In genomic region chr1:209565759-209566678, GRCh38 we compare ENCODE assay signal across 9 cellular contexts. TPM values are rescaled to one million over a fixed set of nuclear protein-coding genes. Genes with fewer than 3 reads are reported as not detected.
DNase-seq lines count a peak whose midpoint lies in the region; ATAC-seq, FAIRE-seq and TF ChIP-seq lines count a peak whose summit lies in the region.
"Had no signal": no experiment of that assay in that cellular context is flagged by ENCODE, and none has a peak within 500 bp of the region (broad histone marks: within the 10 kb centered on the region; RNA-seq: fewer than 3 reads in every experiment).

No MANE protein-coding gene starts in this region.

- no peak overlapping the region for H3K4me3 ChIP-seq in CD4-positive, CD25-positive, alpha-beta regulatory T cell (ENCODE audit: low read depth, low read length)
- H3K4me3 ChIP-seq in H1 (ENCODE audit: extremely low read depth in 1 of 4, insufficient read depth in 2 of 4, low read depth in 3 of 4, low read length in 4 of 4) = no peak overlapping the region

- CTCF ChIA-PET in activated CD4-positive, alpha-beta memory T cell treated with anti-CD3 and anti-CD28 coated beads for 36 hours (lab: Charles Lee) = interaction anchor here (0.6 to 6.8 kb wide), 52 partner anchors 9 to 1321 kb away, joined by 3 to 70 read pairs (median 4); partner anchors contain the start of genes CAMK1G, G0S2, HSD11B1 and TRAF3IP3
- CTCF ChIA-PET in H1 (lab: Charles Lee; ENCODE audit: partially characterized antibody) = interaction anchor here (0.5 to 8.0 kb wide), 67 partner anchors 9 to 1679 kb away, joined by 3 to 89 read pairs (median 4); partner anchors contain the start of gene CAMK1G

- H3K56ac ChIP-seq in H1 (replicated peaks; ENCODE audit: insufficient read length, low read depth, low read length) = no peak overlapping the region

- H3K14ac ChIP-seq in H1 (ENCODE audit: insufficient read length) = no peak overlapping the region

- no peak overlapping the region for H2BK5ac ChIP-seq in H1 (ENCODE audit: low read depth, low read length)

- no peak overlapping the region for H2BK15ac ChIP-seq in H1 (ENCODE audit: low read length)

- TF ChIP-seq EP300 in H1 (IDR thresholded peaks at IDR 0.05; ENCODE audit: borderline replicate concordance in 1 of 2, low read depth in 2 of 2, low read length in 2 of 2) = no peak

- no peaks in the 10 kb centered on the region for H3K36me3 Mint-ChIP-seq in CD4-positive, CD25-positive, alpha-beta regulatory T cell
- no peaks in the 10 kb centered on the region for H3K36me3 Mint-ChIP-seq in activated CD4-positive, alpha-beta memory T cell treated with anti-CD3 and anti-CD28 coated beads for 36 hours
- H3K36me3 Mint-ChIP-seq in mesothelial cell of epicardium = no peaks in the 10 kb centered on the region

- POLR2A ChIA-PET in activated CD4-positive, alpha-beta memory T cell treated with anti-CD3 and anti-CD28 coated beads for 36 hours (lab: Charles Lee) = no interaction called here
- POLR2A ChIA-PET in H1 (lab: Charles Lee; ENCODE audit: partially characterized antibody) = interaction anchor here (1.0 kb wide), 1 partner anchor 18 kb away, joined by 3 read pairs; the partner anchor contains the start of gene CAMK1G

- DNase-seq in CD4-positive, CD25-positive, alpha-beta regulatory T cell = peak; percentile 42 to 77 (median 59)
- peak; percentile 82 for DNase-seq in NCI-H748 (lab: John Stamatoyannopoulos, UW; ENCODE audit: unreplicated experiment)
- DNase-seq in activated CD4-positive, alpha-beta memory T cell treated with anti-CD3 and anti-CD28 coated beads for 36 hours = peak; percentile 82
- DNase-seq in H1 (ENCODE audit: low read depth in 1 of 2, low spot score in 2 of 2) = peak; percentile 75 to 92
- DNase-seq in mesothelial cell of epicardium (ENCODE audit: low spot score in 2 of 2, unreplicated experiment in 2 of 2) = peak; percentile 66 to 86
- peak; percentile 51 to 69 for DNase-seq in stimulated activated CD8-positive, alpha-beta memory T cell treated with anti-CD3 and anti-CD28 coated beads, Interleukin-2, amount 100 ng/mL, for 48 hours (ENCODE audit: low read depth in 2 of 2)

- no peak overlapping the region for H4K8ac ChIP-seq in H1 (ENCODE audit: extremely low read depth, insufficient read depth, low read length)

- peak; percentile 66 to 68 for ATAC-seq in CD4-positive, CD25-positive, alpha-beta regulatory T cell (ENCODE audit: low read depth in 2 of 2)
- ATAC-seq in GM19397 (IDR thresholded peaks at IDR 0.05; ENCODE audit: unreplicated experiment) = peak; percentile 84
- ATAC-seq in HG03460 (IDR thresholded peaks at IDR 0.05; ENCODE audit: unreplicated experiment) = peak; percentile 83

- no peaks in the 10 kb centered on the region for H4K20me1 ChIP-seq in H1 (replicated peaks in 1 of 2; ENCODE audit: control insufficient read depth in 1 of 2, insufficient read depth in 2 of 2, low read length in 2 of 2)

- intact Hi-C loops in activated CD4-positive, alpha-beta memory T cell treated with anti-CD3 and anti-CD28 coated beads for 36 hours (cut with micrococcal nuclease) = loop anchor here (1.0 to 10.0 kb wide), 4 partner anchors 211 to 914 kb away; partner anchors contain the start of gene UTP25

- H3K27me3 ChIP-seq in CD4-positive, CD25-positive, alpha-beta regulatory T cell (ENCODE audit: control insufficient read depth, insufficient read depth, low read length) = peaks cover 10% of the 10 kb centered on the region
- no peaks in the 10 kb centered on the region; a peak in 1 of 7 replicates for H3K27me3 ChIP-seq in H1 (replicated peaks in 1 of 4; ENCODE audit: control insufficient read depth in 3 of 4, extremely low read depth in 1 of 4, insufficient read depth in 3 of 4, low read length in 3 of 4)

- H3K79me2 ChIP-seq in H1 (ENCODE audit: control insufficient read depth in 1 of 2, insufficient read depth in 2 of 2, low read length in 2 of 2) = no peaks in the 10 kb centered on the region

- no peak overlapping the region for H3K4me3 Mint-ChIP-seq in CD4-positive, CD25-positive, alpha-beta regulatory T cell
- H3K4me3 Mint-ChIP-seq in activated CD4-positive, alpha-beta memory T cell treated with anti-CD3 and anti-CD28 coated beads for 36 hours = no peak overlapping the region
- H3K4me3 Mint-ChIP-seq in mesothelial cell of epicardium = no peak overlapping the region

- no peak overlapping the region for H3K27ac ChIP-seq in CD4-positive, CD25-positive, alpha-beta regulatory T cell (ENCODE audit: insufficient read depth, low read length, poor library complexity, severe bottlenecking)
- H3K27ac ChIP-seq in H1 (ENCODE audit: low read depth, low read length) = no peak overlapping the region

- H3K27me3 Mint-ChIP-seq in CD4-positive, CD25-positive, alpha-beta regulatory T cell = peaks cover 43% of the 10 kb centered on the region
- H3K27me3 Mint-ChIP-seq in activated CD4-positive, alpha-beta memory T cell treated with anti-CD3 and anti-CD28 coated beads for 36 hours = peaks cover 25% of the 10 kb centered on the region
- peaks cover 16% of the 10 kb centered on the region for H3K27me3 Mint-ChIP-seq in mesothelial cell of epicardium (ENCODE audit: low read depth)

- no peak overlapping the region for H2BK120ac ChIP-seq in H1 (replicated peaks; ENCODE audit: low read depth, low read length)

- no peak overlapping the region for H3K27ac Mint-ChIP-seq in CD4-positive, CD25-positive, alpha-beta regulatory T cell
- no peak overlapping the region for H3K27ac Mint-ChIP-seq in activated CD4-positive, alpha-beta memory T cell treated with anti-CD3 and anti-CD28 coated beads for 36 hours
- no peak overlapping the region for H3K27ac Mint-ChIP-seq in mesothelial cell of epicardium

- peak; percentile 95 for FAIRE-seq in H1 (lab: Jason Lieb, UNC)

- TF ChIP-seq CTCF in H1 (IDR thresholded peaks at IDR 0.05; ENCODE audit: control extremely low read depth in 1 of 3, insufficient read depth in 1 of 3, low read depth in 1 of 3, low read length in 3 of 3) (peak; percentile 65 to 88 (median 76)), mesothelial cell of epicardium (IDR thresholded peaks at IDR 0.05; ENCODE audit: unreplicated experiment) (peak; percentile 78)

- no peak overlapping the region; the same call in 1 of the 2 replicates for H2AFZ ChIP-seq in H1 (ENCODE audit: low read length)

- no peaks in the 10 kb centered on the region for H3K9me3 ChIP-seq in CD4-positive, CD25-positive, alpha-beta regulatory T cell (ENCODE audit: control insufficient read depth in 2 of 2, low read length in 2 of 2)
- no peaks in the 10 kb centered on the region for H3K9me3 ChIP-seq in H1 (ENCODE audit: insufficient read depth in 2 of 2, low read depth in 1 of 2, low read length in 1 of 2)

- H3K36me3 ChIP-seq in CD4-positive, CD25-positive, alpha-beta regulatory T cell (ENCODE audit: control insufficient read depth, insufficient read depth, low read length) = no peaks in the 10 kb centered on the region
- no peaks in the 10 kb centered on the region for H3K36me3 ChIP-seq in H1 (ENCODE audit: control insufficient read depth in 2 of 4, insufficient read depth in 4 of 4, low read length in 3 of 4)

- H3K4me2 ChIP-seq in H1 (ENCODE audit: insufficient read depth in 1 of 2, low read depth in 2 of 2, low read length in 2 of 2) = no peak overlapping the region

- no peak for TF ChIP-seq POLR2A in H1 (IDR thresholded peaks at IDR 0.05; ENCODE audit: control extremely low read depth in 1 of 2, low read depth in 2 of 2, low read length in 2 of 2)

- no peak overlapping the region for H2BK12ac ChIP-seq in H1 (ENCODE audit: low read depth, low read length)

- H3K4ac ChIP-seq in H1 (replicated peaks; ENCODE audit: insufficient read length, low read depth, low read length) = peak overlapping the region; percentile 64

- peaks cover 9% of the 10 kb centered on the region for H3K4me1 ChIP-seq in CD4-positive, CD25-positive, alpha-beta regulatory T cell (ENCODE audit: control insufficient read depth, insufficient read depth, low read length, poor library complexity, severe bottlenecking)
- H3K4me1 ChIP-seq in H1 (replicated peaks in 1 of 4; ENCODE audit: control insufficient read depth in 3 of 4, insufficient read depth in 4 of 4, low read length in 3 of 4) = peaks cover 0 to 4% (median 2%) of the 10 kb centered on the region in 4 experiments; a peak in 4 of 7 replicates

- H3K18ac ChIP-seq in H1 (ENCODE audit: extremely low read depth, low read length) = no peak overlapping the region

- H3K23ac ChIP-seq in H1 (ENCODE audit: insufficient read length) = no peak overlapping the region

- WGBS in H1 (ENCODE audit: extremely low coverage in 1 of 2, insufficient coverage in 1 of 2, insufficient read length in 1 of 2, insufficient replicate concordance in 2 of 2, low coverage in 1 of 2, low lambda C conversion rate in 2 of 2, missing lambda C conversion rate in 1 of 2), 2 experiments = 45% methylated on average over 15 of the region's 15 CpGs; no CpG with 5 or more reads in 1 of the 2 experiments

- no peak overlapping the region for H4K91ac ChIP-seq in H1 (replicated peaks; ENCODE audit: insufficient read length, low read length)

- no peaks in the 10 kb centered on the region for H3K9me3 Mint-ChIP-seq in CD4-positive, CD25-positive, alpha-beta regulatory T cell
- H3K9me3 Mint-ChIP-seq in activated CD4-positive, alpha-beta memory T cell treated with anti-CD3 and anti-CD28 coated beads for 36 hours = no peaks in the 10 kb centered on the region
- H3K9me3 Mint-ChIP-seq in mesothelial cell of epicardium = no peaks in the 10 kb centered on the region

- TF ChIP-seq RAD21 in H1 (IDR thresholded peaks at IDR 0.05 in 1 of 2, conservative IDR thresholded peaks at IDR 0.05 in 1 of 2; ENCODE audit: low read depth in 2 of 2, low read length in 2 of 2) = peak; percentile 82 to 88

- no peak overlapping the region for H3K9ac ChIP-seq in H1 (replicated peaks in 1 of 4; ENCODE audit: extremely low read depth in 1 of 4, low read depth in 3 of 4, low read length in 3 of 4)

- no peaks in the 10 kb centered on the region; the same call in 1 of the 2 replicates for H3K23me2 ChIP-seq in H1 (ENCODE audit: low read depth, low read length)

- no peaks in the 10 kb centered on the region for H3K79me1 ChIP-seq in H1 (ENCODE audit: low read depth, low read length)

- H3K4me1 Mint-ChIP-seq in CD4-positive, CD25-positive, alpha-beta regulatory T cell = peaks cover 6 to 11% (median 9%) of the 10 kb centered on the region in 4 donors
- peaks cover 28% of the 10 kb centered on the region for H3K4me1 Mint-ChIP-seq in activated CD4-positive, alpha-beta memory T cell treated with anti-CD3 and anti-CD28 coated beads for 36 hours (ENCODE audit: low read depth)
- peaks cover 52% of the 10 kb centered on the region for H3K4me1 Mint-ChIP-seq in mesothelial cell of epicardium

- H4K5ac ChIP-seq in H1 (ENCODE audit: insufficient read length, low read depth, low read length) = no peak overlapping the region

- H2AK5ac ChIP-seq in H1 (ENCODE audit: low read depth, low read length) = no peak overlapping the region

- no peak overlapping the region for H2BK20ac ChIP-seq in H1 (ENCODE audit: low read length)

RNA-seq across cellular contexts. Expression of gene CAMK1G, which starts 17.5 kb away (rescaled TPM):
- total RNA-seq in CD4-positive, CD25-positive, alpha-beta regulatory T cell = not detected
- polyA plus RNA-seq in CD4-positive, CD25-positive, alpha-beta regulatory T cell = not detected
- total RNA-seq in activated CD4-positive, alpha-beta memory T cell treated with anti-CD3 and anti-CD28 coated beads for 36 hours = under 1 TPM; 0.69 to 0.94 TPM
- total RNA-seq in H1 (2021; fragmentation: NEBNext Ultra II Directional; extraction: Animal tissue kit (Norgen Biotek cat#: 25700)) = 0.38 and 1.0 TPM in 2 replicates
- 1.00 and 1.3 TPM in 2 replicates for polyA plus RNA-seq in H1 (2011; rRNA removed)
- polyA plus RNA-seq in H1 (2011; cell fraction: cytosol; rRNA removed) = 1.3 TPM
- 1.7 TPM for polyA plus RNA-seq in H1 (2011; cell fraction: nucleus; rRNA removed)
- 0.41 to 0.96 TPM (median 0.66 TPM) in 4 replicates for polyA plus RNA-seq in H1 (2012, experiment 1 of 2)
- polyA plus RNA-seq in H1 (2012, experiment 2 of 2) = 0.83 TPM
- 0.20 TPM for polyA plus RNA-seq in H1 (2013, experiment 1 of 2)
- polyA plus RNA-seq in H1 (2013, experiment 2 of 2) = 0.20 TPM
- 1.4 and 2.0 TPM in 2 replicates for polyA minus RNA-seq in H1 (2011; rRNA and poly(A)+ RNA removed)
- polyA minus RNA-seq in H1 (2011; cell fraction: cytosol; rRNA and poly(A)+ RNA removed) = 1.2 TPM
- 1.6 TPM for polyA minus RNA-seq in H1 (2011; cell fraction: nucleus; rRNA and poly(A)+ RNA removed)
- 3.8 to 5.2 TPM (median 4.5 TPM) in 3 replicates for total RNA-seq in mesothelial cell of epicardium
- total RNA-seq: T-helper 1 cell treated with Interleukin-12 subunit alpha and Interleukin-12 subunit beta and Interleukin-4 antibody, amounts not matched to agents 30 ng/mL and 1 ng/mL, for 36 hours had no signal
